Comparison of ENCODE assay signal across 8 cellular contexts in genomic region chr17:7686221-7687071, GRCh38. TPM values are rescaled to one million over a fixed set of nuclear protein-coding genes. Genes with fewer than 3 reads are reported as not detected.
DNase-seq lines count a peak whose midpoint lies in the region; ATAC-seq, FAIRE-seq and TF ChIP-seq lines count a peak whose summit lies in the region.

No MANE protein-coding gene starts in this region.

- peaks cover 7% of the 10 kb centered on the region in 2 experiments for H3K36me3 ChIP-seq in keratinocyte (ENCODE audit: control insufficient read depth in 2 of 2, extremely low read depth in 1 of 2, insufficient read depth in 2 of 2, low read length in 2 of 2)

- FAIRE-seq in keratinocyte (lab: Jason Lieb, UNC): no peak

- H3K36me3 Mint-ChIP-seq in activated B cell treated with CpG ODN at 0.5 μM for 24 hours (ENCODE audit: low read depth): peaks cover 37% of the 10 kb centered on the region

- H3K27me3 ChIP-seq in keratinocyte (ENCODE audit: control insufficient read depth, extremely low read depth, insufficient read depth, low read length): no peaks in the 10 kb centered on the region

- peak overlapping the region; percentile 97 for H3K4me3 Mint-ChIP-seq in activated B cell treated with CpG ODN at 0.5 μM for 24 hours

- H2AFZ ChIP-seq in keratinocyte (ENCODE audit: control insufficient read depth, low read length): peak overlapping the region; percentile 27

- peak overlapping the region; percentile 99 for H3K4me2 ChIP-seq in keratinocyte (ENCODE audit: control insufficient read depth, extremely low read depth, insufficient read depth, low read depth, low read length)

- ATAC-seq in HG03095 (IDR thresholded peaks at IDR 0.05; ENCODE audit: unreplicated experiment): peak; percentile 35
- ATAC-seq in activated B cell treated with CpG ODN at 0.5 μM for 24 hours (ENCODE audit: low read depth): peak; percentile 56

- H3K27ac ChIP-seq in caudate nucleus (ENCODE audit: low read depth, low read length) (peak overlapping the region; percentile 100), keratinocyte (ENCODE audit: control insufficient read depth, insufficient read depth, low read length) (peak overlapping the region; percentile 97)

- no peaks in the 10 kb centered on the region for H3K9me3 Mint-ChIP-seq in activated B cell treated with CpG ODN at 0.5 μM for 24 hours

- H3K9me3 ChIP-seq in keratinocyte (ENCODE audit: control insufficient read depth, low read depth, low read length): no peaks in the 10 kb centered on the region

- POLR2A ChIA-PET in activated B cell treated with CpG ODN at 0.5 μM for 24 hours (lab: Charles Lee): interaction anchor here (0.5 to 5.9 kb wide), 90 partner anchors 9 to 1279 kb away, joined by 3 to 109 read pairs (median 6); partner anchors contain the start of genes ACADVL, ACAP1, ATP1B2 and BORCS6

- CTCF ChIA-PET in activated B cell treated with CpG ODN at 0.5 μM for 24 hours (lab: Charles Lee): interaction anchor here (0.9 to 4.2 kb wide), 11 partner anchors 28 to 331 kb away, joined by 3 to 40 read pairs (median 9); partner anchors contain the start of genes ATP1B2, CNTROB, FXR2 and SAT2

- dilution Hi-C loops in keratinocyte (cut with MboI; ENCODE audit: extremely low pct_ligation_motif_present, low sequenced_read_pairs): no loop called here

- peak overlapping the region; percentile 99 for H3K27ac Mint-ChIP-seq in activated B cell treated with CpG ODN at 0.5 μM for 24 hours

- H3K4me1 ChIP-seq in keratinocyte (ENCODE audit: control insufficient read depth, extremely low read depth, insufficient read depth, low read length): peaks cover 18% of the 10 kb centered on the region

- peaks cover 54% of the 10 kb centered on the region for H3K79me2 ChIP-seq in keratinocyte (ENCODE audit: control insufficient read depth, insufficient read depth, low read length)

- intact Hi-C loops in activated B cell treated with CpG ODN at 0.5 μM for 24 hours (cut with micrococcal nuclease): loop anchor here (1.0 to 10.0 kb wide), 16 partner anchors 36 to 538 kb away; partner anchors contain the start of genes ATP1B2, EIF5A, KDM6B and MPDU1

- H3K4me1 Mint-ChIP-seq in activated B cell treated with CpG ODN at 0.5 μM for 24 hours: peaks cover 53% of the 10 kb centered on the region

- TF ChIP-seq POLR2A in GM18526 (IDR thresholded peaks at IDR 0.05; ENCODE audit: extremely low read depth, insufficient read length): peak; percentile 85

- H3K27me3 Mint-ChIP-seq in activated B cell treated with CpG ODN at 0.5 μM for 24 hours: no peaks in the 10 kb centered on the region

- TF ChIP-seq CTCF in activated B cell treated with CpG ODN at 0.5 μM for 24 hours (IDR thresholded peaks at IDR 0.05) (no peak), keratinocyte (optimal IDR thresholded peaks at IDR 0.05 in 1 of 3, IDR thresholded peaks at IDR 0.05 in 1 of 3, conservative IDR thresholded peaks at IDR 0.05 in 1 of 3; ENCODE audit: extremely low read depth in 1 of 3, insufficient read depth in 2 of 3, low read length in 3 of 3) (no peak)

- DNase-seq in A172 (ENCODE audit: low spot score) (peak; percentile 82), NCI-H2196 (lab: John Stamatoyannopoulos, UW; ENCODE audit: unreplicated experiment) (peak; percentile 72), activated B cell treated with CpG ODN at 0.5 μM for 24 hours (peak; percentile 65), caudate nucleus (lab: John Stamatoyannopoulos, UW) (peak in 56 of 61 donors; percentile 34 to 97 (median 83)), keratinocyte (ENCODE audit: low read depth, low spot score) (no peak)
- DNase-seq in stimulated activated CD4-positive, alpha-beta T cell treated with anti-CD3 and anti-CD28 coated beads, Interleukin-15, amount 100 ng/mL, for 1 hour (ENCODE audit: low read depth in 1 of 2, low spot score in 1 of 2): peak; percentile 54 to 58

- peak overlapping the region; percentile 73 to 100 (median 98) for H3K4me3 ChIP-seq in keratinocyte (ENCODE audit: control insufficient read depth in 2 of 3, extremely low read depth in 1 of 3, insufficient read depth in 2 of 3, low read depth in 1 of 3, low read length in 3 of 3)

- H3K9ac ChIP-seq in keratinocyte (ENCODE audit: control insufficient read depth, extremely low read depth, insufficient read depth, low read length): peak overlapping the region; percentile 100

- peaks cover 2% of the 10 kb centered on the region for H3K9me1 ChIP-seq in keratinocyte (ENCODE audit: control insufficient read depth, extremely low read depth, insufficient read depth, low read length)

- no peaks in the 10 kb centered on the region for H4K20me1 ChIP-seq in keratinocyte (ENCODE audit: control insufficient read depth, extremely low read depth, insufficient read depth, low read length)

RNA-seq across cellular contexts. Expression of gene TP53, which starts 0.8 kb away (rescaled TPM):
- total RNA-seq in A172 (2014; rRNA removed; shearing (Covaris generic)): 99.3 and 107 TPM in 2 replicates
- 217 and 220 TPM in 2 replicates for total RNA-seq in activated B cell treated with CpG ODN at 0.5 μM for 24 hours
- polyA plus RNA-seq in keratinocyte: 14.3 to 60.6 TPM (median 22.0 TPM) in 3 replicates
- 16.8 TPM for polyA plus RNA-seq in keratinocyte (2011; ENCODE audit: low read depth)
- polyA plus RNA-seq in keratinocyte (2011; cell fraction: cytosol; rRNA removed): 35.0 and 36.1 TPM in 2 replicates
- 36.5 and 39.6 TPM in 2 replicates for polyA plus RNA-seq in keratinocyte (2011; cell fraction: nucleus; rRNA removed)
- 50.1 and 53.5 TPM in 2 replicates for polyA plus RNA-seq in keratinocyte (2012; ENCODE audit: low replicate concordance)
- 25.2 to 92.7 TPM (median 31.7 TPM) in 3 replicates for polyA minus RNA-seq in keratinocyte
- polyA minus RNA-seq in keratinocyte (2011; cell fraction: cytosol; rRNA and poly(A)+ RNA removed): 33.6 TPM
- 12.7 and 25.4 TPM in 2 replicates for polyA minus RNA-seq in keratinocyte (2011; cell fraction: nucleus; rRNA and poly(A)+ RNA removed)

RNA-seq across cellular contexts. Expression of gene WRAP53, which starts 1.8 kb away (rescaled TPM):
- total RNA-seq in A172 (2014; rRNA removed; shearing (Covaris generic)): 26.0 and 27.4 TPM in 2 replicates
- total RNA-seq in activated B cell treated with CpG ODN at 0.5 μM for 24 hours: 17.1 and 17.6 TPM in 2 replicates
- 7.7 to 10.6 TPM (median 8.2 TPM) in 3 replicates for polyA plus RNA-seq in keratinocyte
- 4.2 TPM for polyA plus RNA-seq in keratinocyte (2011; ENCODE audit: low read depth)
- polyA plus RNA-seq in keratinocyte (2011; cell fraction: cytosol; rRNA removed): 5.0 and 7.1 TPM in 2 replicates
- polyA plus RNA-seq in keratinocyte (2011; cell fraction: nucleus; rRNA removed): 10.7 and 12.3 TPM in 2 replicates
- 5.3 and 11.5 TPM in 2 replicates for polyA plus RNA-seq in keratinocyte (2012; ENCODE audit: low replicate concordance)
- 5.6 to 12.4 TPM (median 5.7 TPM) in 3 replicates for polyA minus RNA-seq in keratinocyte
- 11.5 TPM for polyA minus RNA-seq in keratinocyte (2011; cell fraction: cytosol; rRNA and poly(A)+ RNA removed)
- polyA minus RNA-seq in keratinocyte (2011; cell fraction: nucleus; rRNA and poly(A)+ RNA removed): 3.0 and 4.3 TPM in 2 replicates

RNA-seq across cellular contexts. Expression of gene EFNB3, which starts 18.6 kb away (rescaled TPM):
- 7.6 and 11.3 TPM in 2 replicates for total RNA-seq in A172 (2014; rRNA removed; shearing (Covaris generic))
- not detected in 2 replicates for total RNA-seq in activated B cell treated with CpG ODN at 0.5 μM for 24 hours
- 3.1 to 4.1 TPM (median 3.1 TPM) in 3 replicates for polyA plus RNA-seq in keratinocyte
- polyA plus RNA-seq in keratinocyte (2011; ENCODE audit: low read depth): 0.24 TPM
- polyA plus RNA-seq in keratinocyte (2011; cell fraction: cytosol; rRNA removed): 2.1 and 2.3 TPM in 2 replicates
- 3.3 and 4.3 TPM in 2 replicates for polyA plus RNA-seq in keratinocyte (2011; cell fraction: nucleus; rRNA removed)
- 0.48 and 3.3 TPM in 2 replicates for polyA plus RNA-seq in keratinocyte (2012; ENCODE audit: low replicate concordance)
- 3.7 to 4.0 TPM (median 4.0 TPM) in 3 replicates for polyA minus RNA-seq in keratinocyte
- 2.3 TPM for polyA minus RNA-seq in keratinocyte (2011; cell fraction: cytosol; rRNA and poly(A)+ RNA removed)
- 0.95 and 2.0 TPM in 2 replicates for polyA minus RNA-seq in keratinocyte (2011; cell fraction: nucleus; rRNA and poly(A)+ RNA removed)

RNA-seq across cellular contexts. Expression of gene DNAH2, which starts 31.1 kb away (rescaled TPM):
- total RNA-seq in A172 (2014; rRNA removed; shearing (Covaris generic)): 0.17 TPM in 2 replicates
- total RNA-seq in activated B cell treated with CpG ODN at 0.5 μM for 24 hours: not detected in 2 replicates
- polyA plus RNA-seq in keratinocyte: 0.13 to 0.36 TPM (median 0.13 TPM) in 3 replicates
- not detected for polyA plus RNA-seq in keratinocyte (2011; ENCODE audit: low read depth)
- 0.12 and 0.14 TPM in 2 replicates for polyA plus RNA-seq in keratinocyte (2011; cell fraction: cytosol; rRNA removed)
- 0.39 and 0.52 TPM in 2 replicates for polyA plus RNA-seq in keratinocyte (2011; cell fraction: nucleus; rRNA removed)
- polyA plus RNA-seq in keratinocyte (2012; ENCODE audit: low replicate concordance): 0.03 and 0.25 TPM in 2 replicates
- polyA minus RNA-seq in keratinocyte: 0.10 to 0.92 TPM (median 0.13 TPM) in 3 replicates
- not detected for polyA minus RNA-seq in keratinocyte (2011; cell fraction: cytosol; rRNA and poly(A)+ RNA removed)
- 0.11 and 0.54 TPM in 2 replicates for polyA minus RNA-seq in keratinocyte (2011; cell fraction: nucleus; rRNA and poly(A)+ RNA removed)

RNA-seq across cellular contexts. Expression of gene ATP1B2, which starts 35.7 kb away (rescaled TPM):
- not detected in 2 replicates for total RNA-seq in A172 (2014; rRNA removed; shearing (Covaris generic))
- not detected in 2 replicates for total RNA-seq in activated B cell treated with CpG ODN at 0.5 μM for 24 hours
- not detected in 3 replicates for polyA plus RNA-seq in keratinocyte
- not detected for polyA plus RNA-seq in keratinocyte (2011; ENCODE audit: low read depth)
- polyA plus RNA-seq in keratinocyte (2011; cell fraction: cytosol; rRNA removed): not detected in 2 replicates
- polyA plus RNA-seq in keratinocyte (2011; cell fraction: nucleus; rRNA removed): not detected in 2 replicates
- not detected in 2 replicates for polyA plus RNA-seq in keratinocyte (2012; ENCODE audit: low replicate concordance)
- not detected in 3 replicates for polyA minus RNA-seq in keratinocyte
- not detected for polyA minus RNA-seq in keratinocyte (2011; cell fraction: cytosol; rRNA and poly(A)+ RNA removed)
- not detected in 2 replicates for polyA minus RNA-seq in keratinocyte (2011; cell fraction: nucleus; rRNA and poly(A)+ RNA removed)
